In the genomic region with DNA sequence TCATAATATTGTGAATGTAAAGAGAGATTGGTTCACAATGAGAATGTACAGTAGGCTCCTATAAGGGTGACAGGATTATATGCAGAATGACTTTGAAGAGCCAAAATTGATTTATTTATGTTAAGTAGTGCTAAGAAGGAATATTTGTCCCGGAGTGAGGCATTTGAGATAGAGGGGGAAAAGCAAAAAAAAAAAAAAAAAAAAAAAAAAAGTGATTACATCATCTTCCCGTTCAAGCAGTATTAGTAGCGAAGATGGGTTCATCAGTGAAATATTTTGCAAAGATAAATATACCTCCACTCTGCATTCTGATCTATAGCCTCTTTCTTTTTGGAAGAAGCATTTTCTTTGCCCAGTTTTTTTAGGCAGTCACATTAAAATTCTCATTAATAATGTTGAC, we compare ENCODE assay signal across 10 cellular contexts.
DNase-seq lines count a peak whose midpoint lies in the region; ATAC-seq, FAIRE-seq and TF ChIP-seq lines count a peak whose summit lies in the region.
"Had no signal": no experiment of that assay in that cellular context is flagged by ENCODE, and none has a peak within 500 bp of the region (broad histone marks: within the 10 kb centered on the region; RNA-seq: fewer than 3 reads in every experiment).

No MANE protein-coding gene starts in this region.

- 89 to 93% methylated on average over 1 to 3 of the region's 3 CpGs for WGBS in endodermal cell (ENCODE audit: insufficient coverage in 1 of 2, insufficient read length in 1 of 2), 2 experiments

- H3K4me1 Mint-ChIP-seq in endodermal cell (peaks cover 40% of the 10 kb centered on the region), neural progenitor cell (peaks cover 54% of the 10 kb centered on the region)

- peaks cover 29% of the 10 kb centered on the region for H3K4me1 ChIP-seq in BE2C
- peaks cover 63% of the 10 kb centered on the region for H3K4me1 ChIP-seq in KMS-11 (ENCODE audit: low read depth, poor library complexity, severe bottlenecking)
- H3K4me1 ChIP-seq in endodermal cell (ENCODE audit: control insufficient read depth, insufficient read depth, low read length), result peaks cover 12% of the 10 kb centered on the region
- H3K4me1 ChIP-seq in neural progenitor cell, result peaks cover 24% of the 10 kb centered on the region

- H3K27ac ChIP-seq in KMS-11, result no peak overlapping the region
- H3K27ac ChIP-seq in endodermal cell (ENCODE audit: low read depth, low read length), result no peak overlapping the region
- H3K27ac ChIP-seq in neural progenitor cell, result no peak overlapping the region

- no peaks in the 10 kb centered on the region for H3K27me3 ChIP-seq in BE2C
- H3K27me3 ChIP-seq in KMS-11 (ENCODE audit: insufficient read depth, low read depth), result no peaks in the 10 kb centered on the region
- no peaks in the 10 kb centered on the region for H3K27me3 ChIP-seq in endodermal cell (ENCODE audit: control insufficient read depth, insufficient read depth, low read length, poor library complexity, severe bottlenecking)
- H3K27me3 ChIP-seq in neural progenitor cell, result no peaks in the 10 kb centered on the region

- no peak for TF ChIP-seq CTCF in BE2C (IDR thresholded peaks at IDR 0.05; ENCODE audit: low read depth, low read length)
- TF ChIP-seq CTCF in KMS-11 (conservative IDR thresholded peaks at IDR 0.05; ENCODE audit: low read depth, low read length), result no peak
- TF ChIP-seq CTCF in endodermal cell (conservative IDR thresholded peaks at IDR 0.05), result no peak
- no peak for TF ChIP-seq CTCF in neural progenitor cell (IDR thresholded peaks at IDR 0.05)
- TF ChIP-seq CTCF in D721Med (IDR thresholded peaks at IDR 0.05; ENCODE audit: insufficient read depth, missing control alignments), result no peak

- FAIRE-seq in D721Med (lab: Jason Lieb, UNC), result no peak

- peaks cover 16% of the 10 kb centered on the region for H3K36me3 Mint-ChIP-seq in endodermal cell (ENCODE audit: low read depth)
- peaks cover 11% of the 10 kb centered on the region for H3K36me3 Mint-ChIP-seq in neural progenitor cell

- H3K27me3 Mint-ChIP-seq in endodermal cell (ENCODE audit: insufficient read depth) (no peaks in the 10 kb centered on the region), neural progenitor cell (ENCODE audit: insufficient read depth, low read depth) (no peaks in the 10 kb centered on the region)

- H3K9me3 ChIP-seq in BE2C, result no peaks in the 10 kb centered on the region
- H3K9me3 ChIP-seq in endodermal cell (ENCODE audit: control insufficient read depth, low read length), result no peaks in the 10 kb centered on the region
- H3K9me3 ChIP-seq in neural progenitor cell (ENCODE audit: low read depth), result no peaks in the 10 kb centered on the region
- H3K9me3 ChIP-seq: mucosa of descending colon had no signal

- H3K4me3 Mint-ChIP-seq in endodermal cell, result peak overlapping the region; percentile 73
- peak overlapping the region; percentile 92 for H3K4me3 Mint-ChIP-seq in neural progenitor cell

- peak overlapping the region; percentile 93 for H3K4me2 ChIP-seq in KMS-11
- peak overlapping the region; percentile 91 for H3K4me2 ChIP-seq in neural progenitor cell

- H3K36me3 ChIP-seq in BE2C, result peaks cover 25% of the 10 kb centered on the region
- H3K36me3 ChIP-seq in KMS-11 (ENCODE audit: insufficient read depth), result peaks cover 3% of the 10 kb centered on the region; the same call in 1 of the 2 replicates
- peaks cover 28% of the 10 kb centered on the region for H3K36me3 ChIP-seq in endodermal cell (ENCODE audit: control insufficient read depth, insufficient read depth, low read length)
- H3K36me3 ChIP-seq in neural progenitor cell, result peaks cover 14% of the 10 kb centered on the region

- DNase-seq in BE2C, result no peak
- no peak for DNase-seq in endodermal cell
- DNase-seq in neural progenitor cell (ENCODE audit: low spot score), result no peak
- no peak for DNase-seq in D721Med (ENCODE audit: insufficient read length, low spot score)
- DNase-seq in retina, result no peak
- no peak for DNase-seq in stimulated activated CD4-positive, alpha-beta T cell treated with anti-CD3 and anti-CD28 coated beads, Interleukin-2, amount 100 ng/mL, for 24 hours
- DNase-seq: activated CD8-positive, alpha-beta memory T cell treated with anti-CD3 and anti-CD28 coated beads, Interleukin-2, amount 50 U/mL, for 4 hours had no signal

- H3K4me3 ChIP-seq in BE2C (ENCODE audit: low read depth, low read length) (peak overlapping the region; percentile 79), KMS-11 (IDR thresholded peaks at IDR 0.05; ENCODE audit: insufficient read depth, low read depth, low read length) (no peak overlapping the region), endodermal cell (ENCODE audit: low read length) (peak overlapping the region; percentile 81), neural progenitor cell (no peak overlapping the region)
- H3K4me3 ChIP-seq: mucosa of descending colon had no signal

- no peak overlapping the region for H2AFZ ChIP-seq in KMS-11 (ENCODE audit: low read depth)
- H2AFZ ChIP-seq in neural progenitor cell (replicated peaks), result no peak overlapping the region

- no peak overlapping the region for H3K9ac ChIP-seq in KMS-11
- H3K9ac ChIP-seq in endodermal cell (ENCODE audit: extremely low read depth, low read length, poor library complexity, severe bottlenecking), result no peak overlapping the region
- no peak overlapping the region for H3K9ac ChIP-seq in neural progenitor cell

- ATAC-seq in HG03139 (IDR thresholded peaks at IDR 0.05; ENCODE audit: unreplicated experiment), result no peak

- H3F3A ChIP-seq in neural progenitor cell (ENCODE audit: low read depth), result peaks cover 6% of the 10 kb centered on the region

- H4K20me1 ChIP-seq in KMS-11 (ENCODE audit: insufficient read depth) (no peaks in the 10 kb centered on the region), neural progenitor cell (ENCODE audit: low read depth) (peaks cover 19% of the 10 kb centered on the region)

- H3K9me3 Mint-ChIP-seq in endodermal cell (no peaks in the 10 kb centered on the region), neural progenitor cell (no peaks in the 10 kb centered on the region)

- H3K27ac Mint-ChIP-seq in endodermal cell (no peak overlapping the region), neural progenitor cell (no peak overlapping the region)

- 0 out of 2 replicates have a peak, but pooled peaks cover 5% of the 10 kb centered on the region for H3K79me2 ChIP-seq in KMS-11 (ENCODE audit: insufficient read depth, low read depth)
- no peaks in the 10 kb centered on the region for H3K79me2 ChIP-seq in neural progenitor cell (ENCODE audit: low read depth)

Comparison
In these comparisons a context has a peak if more than half of its experiments do, and no peak if none do; other contexts are left out.
1. H3K4me3 ChIP-seq: peak in BE2C (single experiment) and endodermal cell (single experiment); none in KMS-11 (single experiment) and neural progenitor cell (single experiment).